In genomic region chr1:79006564-79006963, GRCh38 we compare ENCODE assay signal across 11 cellular contexts. TPM values are rescaled to one million over a fixed set of nuclear protein-coding genes. Genes with fewer than 3 reads are reported as not detected.
DNase-seq lines count a peak whose midpoint lies in the region; ATAC-seq and TF ChIP-seq lines count a peak whose summit lies in the region.
"Had no signal": no experiment of that assay in that cellular context is flagged by ENCODE, and none has a peak within 500 bp of the region (broad histone marks: within the 10 kb centered on the region; RNA-seq: fewer than 3 reads in every experiment).

Gene ADGRL4 (minus strand): TSS chr1:79006730. CDS start chr1:79006654, 76 bp downstream.

- H3K27ac ChIP-seq in AG04450 (ENCODE audit: low read depth, low read length) = peak within 1 kb of the TSS; percentile 49

- in situ Hi-C loops in astrocyte of the spinal cord (cut with HindIII; ENCODE audit: low sequenced_read_pairs) = no loop called here

- no peak for TF ChIP-seq CTCF in AG04450 (IDR thresholded peaks at IDR 0.05; ENCODE audit: low read depth, low read length)
- no peak for TF ChIP-seq CTCF in astrocyte of the spinal cord (IDR thresholded peaks at IDR 0.05; ENCODE audit: low read depth, low read length)
- no peak for TF ChIP-seq CTCF in osteocyte (IDR thresholded peaks at IDR 0.05)

- no peaks in the 10 kb centered on the region for H3K27me3 ChIP-seq in AG04450 (ENCODE audit: control insufficient read depth, insufficient read depth, low read length)

- POLR2A ChIA-PET in AG04450 (lab: Yijun Ruan, JAX) = no interaction called here

- no peaks in the 10 kb centered on the region for H3K9me3 ChIP-seq in AG04450 (ENCODE audit: control insufficient read depth, insufficient read depth, low read length)

- H3K27me3 Mint-ChIP-seq in osteocyte (ENCODE audit: unreplicated experiment) = no peaks in the 10 kb centered on the region
- peaks cover 10% of the 10 kb centered on the region for H3K27me3 Mint-ChIP-seq in activated T-cell treated with anti-CD3 and anti-CD28 coated beads, Interleukin-2, amount 50 U/mL, for 24 hours
- H3K27me3 Mint-ChIP-seq: effector memory CD8-positive, alpha-beta T cell had no signal

- DNase-seq in AG04450 (ENCODE audit: low read depth, low spot score) (peak; percentile 7), astrocyte of the spinal cord (ENCODE audit: low read depth, low spot score) (peak; percentile 67), left ventricle myocardium superior (peak; percentile 57), osteocyte (ENCODE audit: extremely low spot score, unreplicated experiment) (no peak), T-helper 1 cell (no peak)
- no peak for DNase-seq in stimulated activated CD4-positive, alpha-beta T cell treated with anti-CD3 and anti-CD28 coated beads, Interleukin-2, amount 100 ng/mL, for 48 hours
- DNase-seq in activated T-cell treated with anti-CD3 and anti-CD28 coated beads, Interleukin-2, amount 50 U/mL, for 24 hours = no peak
- DNase-seq: ACHN; activated CD4-positive, alpha-beta T cell treated with anti-CD3 and anti-CD28 coated beads for 36 hours; effector memory CD8-positive, alpha-beta T cell had no signal

- peak; percentile 88 for ATAC-seq in left ventricle myocardium superior
- no peak for ATAC-seq in GM18519 (IDR thresholded peaks at IDR 0.05; ENCODE audit: low FRiP score, unreplicated experiment)
- ATAC-seq: activated CD4-positive, alpha-beta T cell treated with anti-CD3 and anti-CD28 coated beads for 36 hours; effector memory CD8-positive, alpha-beta T cell had no signal

- CTCF ChIA-PET in AG04450 (lab: Charles Lee) = no interaction called here

- H3K36me3 Mint-ChIP-seq in osteocyte (ENCODE audit: unreplicated experiment) = no peaks in the 10 kb centered on the region
- no peaks in the 10 kb centered on the region for H3K36me3 Mint-ChIP-seq in activated T-cell treated with anti-CD3 and anti-CD28 coated beads, Interleukin-2, amount 50 U/mL, for 24 hours (ENCODE audit: low read depth)

- no peaks in the 10 kb centered on the region for H3K9me3 Mint-ChIP-seq in osteocyte (ENCODE audit: unreplicated experiment)
- H3K9me3 Mint-ChIP-seq in activated T-cell treated with anti-CD3 and anti-CD28 coated beads, Interleukin-2, amount 50 U/mL, for 24 hours = no peaks in the 10 kb centered on the region

- H3K4me3 ChIP-seq in AG04450 (ENCODE audit: low read depth, low read length) (peak within 1 kb of the TSS; percentile 67), astrocyte of the spinal cord (ENCODE audit: low read depth, low read length) (peak within 1 kb of the TSS; percentile 62)

- peak within 1 kb of the TSS; percentile 59 for H3K27ac Mint-ChIP-seq in osteocyte (ENCODE audit: unreplicated experiment)
- no peak within 1 kb of the TSS for H3K27ac Mint-ChIP-seq in activated T-cell treated with anti-CD3 and anti-CD28 coated beads, Interleukin-2, amount 50 U/mL, for 24 hours
- H3K27ac Mint-ChIP-seq: activated CD4-positive, alpha-beta T cell treated with anti-CD3 and anti-CD28 coated beads for 36 hours; effector memory CD8-positive, alpha-beta T cell had no signal

- H3K4me3 Mint-ChIP-seq in osteocyte (ENCODE audit: unreplicated experiment) = peak within 1 kb of the TSS; percentile 70
- H3K4me3 Mint-ChIP-seq in activated T-cell treated with anti-CD3 and anti-CD28 coated beads, Interleukin-2, amount 50 U/mL, for 24 hours = no peak within 1 kb of the TSS
- H3K4me3 Mint-ChIP-seq: activated CD4-positive, alpha-beta T cell treated with anti-CD3 and anti-CD28 coated beads for 36 hours; effector memory CD8-positive, alpha-beta T cell had no signal

- intact Hi-C loops in left ventricle myocardium superior (cut with micrococcal nuclease) = no loop called here

- H3K4me1 Mint-ChIP-seq in osteocyte (ENCODE audit: unreplicated experiment) = peaks cover 3% of the 10 kb centered on the region
- no peaks in the 10 kb centered on the region for H3K4me1 Mint-ChIP-seq in activated T-cell treated with anti-CD3 and anti-CD28 coated beads, Interleukin-2, amount 50 U/mL, for 24 hours (ENCODE audit: low read depth)
- H3K4me1 Mint-ChIP-seq: activated CD4-positive, alpha-beta T cell treated with anti-CD3 and anti-CD28 coated beads for 36 hours had no signal

RNA-seq across cellular contexts. Expression of gene ADGRL4, which starts in this region (rescaled TPM):
- polyA plus RNA-seq in AG04450 (2011; rRNA removed) = 11.9 and 16.6 TPM in 2 replicates
- polyA minus RNA-seq in AG04450 (2011; rRNA and poly(A)+ RNA removed) = 7.7 and 17.7 TPM in 2 replicates
- total RNA-seq in left ventricle myocardium superior = 21.2 TPM
- 8.2 and 9.5 TPM in 2 replicates for total RNA-seq in osteocyte
- total RNA-seq: activated CD4-positive, alpha-beta T cell treated with anti-CD3 and anti-CD28 coated beads for 36 hours had no signal

Comparison
In these comparisons a context has a peak if more than half of its experiments do, and no peak if none do; other contexts are left out.
1. DNase-seq: peak in AG04450 (single experiment), astrocyte of the spinal cord (single experiment) and left ventricle myocardium superior (single experiment); none in osteocyte (single experiment), stimulated activated CD4-positive, alpha-beta T cell treated with anti-CD3 and anti-CD28 coated beads, Interleukin-2, amount 100 ng/mL, for 48 hours (0 of 2), activated T-cell treated with anti-CD3 and anti-CD28 coated beads, Interleukin-2, amount 50 U/mL, for 24 hours (single experiment) and T-helper 1 cell (0 of 5).